Comparison of ENCODE assay signal across 15 cellular contexts in genomic region chr4:44848466-44848865, GRCh38.
DNase-seq lines count a peak whose midpoint lies in the region; ATAC-seq and TF ChIP-seq lines count a peak whose summit lies in the region.
"Had no signal": no experiment of that assay in that cellular context is flagged by ENCODE, and none has a peak within 500 bp of the region (broad histone marks: within the 10 kb centered on the region; RNA-seq: fewer than 3 reads in every experiment).

No MANE protein-coding gene starts in this region.

- H2AFZ ChIP-seq in mammary epithelial cell (ENCODE audit: low read depth, low read length) = no peak overlapping the region

- H3K4me2 ChIP-seq in mammary epithelial cell (ENCODE audit: insufficient read depth, low read depth, low read length) = no peak overlapping the region

- no peaks in the 10 kb centered on the region for H3K27me3 ChIP-seq in mammary epithelial cell (ENCODE audit: insufficient read depth, low read length)
- H3K27me3 ChIP-seq in breast epithelium = no peaks in the 10 kb centered on the region
- no peaks in the 10 kb centered on the region for H3K27me3 ChIP-seq in foreskin keratinocyte

- no peak for TF ChIP-seq CTCF in mammary epithelial cell (conservative IDR thresholded peaks at IDR 0.05 in 1 of 2, IDR thresholded peaks at IDR 0.05 in 1 of 2; ENCODE audit: extremely low read depth in 1 of 2, insufficient read depth in 1 of 2, low read depth in 1 of 2, low read length in 2 of 2)
- TF ChIP-seq CTCF in breast epithelium (IDR thresholded peaks at IDR 0.05) = no peak
- TF ChIP-seq CTCF in foreskin keratinocyte (conservative IDR thresholded peaks at IDR 0.05) = no peak

- intact Hi-C loops in mammary epithelial cell (cut with micrococcal nuclease) (no loop called here), breast epithelium (cut with DNase I; ENCODE audit: low total_unique reads) (no loop called here)

- H3K4me3 ChIP-seq in mammary epithelial cell (replicated peaks in 1 of 3; ENCODE audit: insufficient read depth in 1 of 3, low read depth in 2 of 3, low read length in 3 of 3) (no peak overlapping the region), breast epithelium (no peak overlapping the region)

- H3K36me3 ChIP-seq in mammary epithelial cell (ENCODE audit: insufficient read depth, low read length) (no peaks in the 10 kb centered on the region), breast epithelium (no peaks in the 10 kb centered on the region)

- CTCF ChIA-PET in mammary epithelial cell (lab: Charles Lee; ENCODE audit: low non-redundant PET) = no interaction called here

- DNase-seq in NCI-H1092 treated with DMSO at 0.1 percent for 48 hours (lab: John Stamatoyannopoulos, UW) = peak; percentile 8
- DNase-seq in NCI-H1092 (lab: John Stamatoyannopoulos, UW) = no peak
- DNase-seq in mammary epithelial cell = peak; percentile 27
- no peak for DNase-seq in breast epithelium (ENCODE audit: low spot score in 2 of 2)
- DNase-seq in NCI-H524 treated with DMSO at 0.1 percent for 48 hours (lab: John Stamatoyannopoulos, UW) = peak; percentile 58
- peak; percentile 72 to 89 for DNase-seq in foreskin keratinocyte
- DNase-seq in RKO (ENCODE audit: low spot score) = no peak
- DNase-seq in Ammon's horn (ENCODE audit: low spot score) = no peak
- DNase-seq: 8988T; ACHN; C1 segment of cervical spinal cord; CD4-positive, alpha-beta T cell; HCEC 1CT; HFFc6 had no signal

- no peaks in the 10 kb centered on the region for H3K4me1 ChIP-seq in mammary epithelial cell (ENCODE audit: insufficient read depth, low read length)
- H3K4me1 ChIP-seq in breast epithelium = no peaks in the 10 kb centered on the region
- H3K4me1 ChIP-seq in foreskin keratinocyte = peaks cover 18% of the 10 kb centered on the region

- dilution Hi-C loops in mammary epithelial cell (cut with HindIII; ENCODE audit: low sequenced_read_pairs) = no loop called here

- H3K9me3 ChIP-seq in mammary epithelial cell (replicated peaks; ENCODE audit: insufficient read depth, low read length) = no peaks in the 10 kb centered on the region
- H3K9me3 ChIP-seq in breast epithelium = peaks cover 0 to 5% of the 10 kb centered on the region in 2 donors

- in situ Hi-C loops in mammary epithelial cell (cut with MboI; ENCODE audit: low sequenced_read_pairs in 2 of 2) = no loop called here

- H3K9ac ChIP-seq in mammary epithelial cell (ENCODE audit: insufficient read depth, low read length) = no peak overlapping the region

- H3K27ac ChIP-seq in mammary epithelial cell (ENCODE audit: insufficient read depth, low read depth, low read length) = no peak overlapping the region
- no peak overlapping the region for H3K27ac ChIP-seq in breast epithelium
- no peak overlapping the region for H3K27ac ChIP-seq in foreskin keratinocyte

- H4K20me1 ChIP-seq in mammary epithelial cell (ENCODE audit: insufficient read depth, low read length) = no peaks in the 10 kb centered on the region

- no peak for TF ChIP-seq POLR2A in breast epithelium (IDR thresholded peaks at IDR 0.05)

- no TSS peak for BruUV-seq in mammary epithelial cell (replicated peaks; lab: Mats Ljungman, UMichigan)

- peak; percentile 85 for ATAC-seq in foreskin keratinocyte
- ATAC-seq: HepG2 had no signal

- no peaks in the 10 kb centered on the region for H3K79me2 ChIP-seq in mammary epithelial cell (ENCODE audit: insufficient read depth, low read length)

Comparison
In these comparisons a context has a peak if more than half of its experiments do, and no peak if none do; other contexts are left out.
1. DNase-seq: peak in NCI-H1092 treated with DMSO at 0.1 percent for 48 hours (single experiment), mammary epithelial cell (single experiment), NCI-H524 treated with DMSO at 0.1 percent for 48 hours (single experiment) and foreskin keratinocyte (2 of 2); none in NCI-H1092 (single experiment), breast epithelium (0 of 2), RKO (single experiment) and Ammon's horn (single experiment).